In the genomic region with DNA sequence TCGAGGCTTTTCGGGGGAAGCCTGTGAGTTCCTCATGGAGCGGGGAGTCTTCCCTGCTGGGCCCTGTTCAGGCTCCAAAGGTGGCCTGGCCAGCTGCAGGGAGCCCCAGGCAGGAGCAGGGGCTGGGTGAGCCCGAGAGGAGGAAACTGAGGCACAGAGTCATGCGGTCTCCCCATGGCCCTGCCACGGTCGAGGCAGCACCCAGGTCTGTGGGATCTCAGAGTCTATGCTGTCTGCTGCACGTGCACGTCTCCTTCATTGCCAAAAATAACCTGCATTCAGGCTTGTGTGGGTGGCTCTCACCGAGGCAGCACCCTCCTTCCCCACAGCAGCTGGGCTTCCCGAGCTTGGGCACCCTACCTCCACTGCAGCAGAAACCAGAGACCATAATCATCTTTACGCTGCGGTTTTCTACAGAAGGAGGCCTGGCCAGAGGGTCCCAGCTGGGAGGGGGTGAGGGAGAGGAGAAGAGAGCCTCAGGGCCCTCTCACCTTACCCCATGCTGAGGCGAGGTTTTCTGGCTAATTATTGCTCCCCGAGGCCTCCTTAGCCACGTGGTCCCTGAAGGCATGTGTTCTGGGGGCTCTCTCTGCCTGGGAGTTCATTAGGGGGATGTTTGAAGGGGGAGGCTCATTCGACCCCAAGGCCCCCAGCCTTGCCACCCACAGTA, we compare ENCODE assay signal across 21 cellular contexts.
"Had no signal": no experiment of that assay in that cellular context is flagged by ENCODE, and none has a peak within 500 bp of the region (broad histone marks: within the 10 kb centered on the region; RNA-seq: fewer than 3 reads in every experiment).

No MANE protein-coding gene starts in this region.

- H3K9me3 ChIP-seq: breast epithelium, right lobe of liver, upper lobe of left lung had no signal

- H3K4me1 ChIP-seq: breast epithelium, neural progenitor cell, right lobe of liver, upper lobe of left lung had no signal

- H3K4me3 ChIP-seq: breast epithelium, dorsolateral prefrontal cortex, neural progenitor cell, right lobe of liver, skin epidermis, upper lobe of left lung had no signal

- H2AFZ ChIP-seq: neural progenitor cell had no signal

- ATAC-seq: activated CD8-positive, alpha-beta T cell treated with anti-CD3 and anti-CD28 coated beads for 36 hours; activated naive CD4-positive, alpha-beta T cell treated with anti-CD3 and anti-CD28 coated beads, Interleukin-2, amount 50 U/mL, for 72 hours; activated T-cell treated with anti-CD3 and anti-CD28 coated beads, Interleukin-2, amount 50 U/mL, for 4 hours; effector memory CD8-positive, alpha-beta T cell; natural killer cell; stimulated activated naive CD8-positive, alpha-beta T cell treated with anti-CD3 and anti-CD28 coated beads, Interleukin-15, amount 100 ng/mL, for 72 hours; T-helper 17 cell had no signal

- H3K27me3 ChIP-seq: neural progenitor cell, right lobe of liver, upper lobe of left lung had no signal

- H3K4me2 ChIP-seq: neural progenitor cell had no signal

- DNase-seq: activated B cell treated with CpG ODN at 0.5 μM for 24 hours; activated CD4-positive, alpha-beta T cell treated with anti-CD3 and anti-CD28 coated beads, Interleukin-2, amount 50 U/mL, for 1 hour; activated CD8-positive, alpha-beta T cell treated with anti-CD3 and anti-CD28 coated beads for 36 hours; activated naive CD4-positive, alpha-beta T cell; activated T-cell treated with anti-CD3 and anti-CD28 coated beads, Interleukin-2, amount 50 U/mL, for 4 hours; effector memory CD8-positive, alpha-beta T cell; foreskin fibroblast; hippocampal formation; natural killer cell; stimulated activated CD4-positive, alpha-beta T cell treated with anti-CD3 and anti-CD28 coated beads, Interleukin-12 subunit alpha, Interleukin-12 subunit beta, amount 100 ng/mL, for 4 hours; stimulated activated CD4-positive, alpha-beta T cell treated with anti-CD3 and anti-CD28 coated beads, Interleukin-4, amount 100 ng/mL, for 1 hour; stimulated activated naive CD8-positive, alpha-beta T cell treated with anti-CD3 and anti-CD28 coated beads, Interleukin-15, amount 100 ng/mL, for 72 hours; substantia nigra; T-helper 17 cell had no signal

- H3K36me3 ChIP-seq: breast epithelium, neural progenitor cell, right lobe of liver, upper lobe of left lung had no signal

- H3K27ac ChIP-seq: breast epithelium, dorsolateral prefrontal cortex, neural progenitor cell, right lobe of liver, skin epidermis, upper lobe of left lung had no signal

- H3K9ac ChIP-seq: neural progenitor cell had no signal
